ENCODE assay signal across 8 cellular contexts in genomic region chr2:235639387-235639786, GRCh38.
DNase-seq lines count a peak whose midpoint lies in the region; ATAC-seq and TF ChIP-seq lines count a peak whose summit lies in the region.

No MANE protein-coding gene starts in this region.

- 18 to 33% methylated on average over 4 to 6 of the region's 10 CpGs for WGBS in gastroesophageal sphincter (ENCODE audit: low coverage in 1 of 2), 2 donors

- intact Hi-C loops in posterior cingulate gyrus (cut with DNase I): loop anchor here (2.0 kb wide), 1 partner anchor 25 kb away; no protein-coding TSS in a partner anchor

- TF ChIP-seq EP300 in gastroesophageal sphincter (IDR thresholded peaks at IDR 0.05): no peak

- peak overlapping the region; percentile 91 to 96 (median 93) for H3K27ac ChIP-seq in gastroesophageal sphincter

- TF ChIP-seq POLR2A in gastroesophageal sphincter (IDR thresholded peaks at IDR 0.05) (peak; percentile 53 to 64), GM18505 (IDR thresholded peaks at IDR 0.05; ENCODE audit: borderline replicate concordance, extremely low read depth, insufficient read depth, insufficient read length) (no peak)

- no peak for TF ChIP-seq CTCF in gastroesophageal sphincter (IDR thresholded peaks at IDR 0.05)

- no peaks in the 10 kb centered on the region for H3K9me3 ChIP-seq in gastroesophageal sphincter

- no peaks in the 10 kb centered on the region for H3K27me3 ChIP-seq in gastroesophageal sphincter

- ATAC-seq in gastroesophageal sphincter (peak; percentile 95), GM18505 (IDR thresholded peaks at IDR 0.05; ENCODE audit: unreplicated experiment) (no peak), HG03457 (IDR thresholded peaks at IDR 0.05; ENCODE audit: unreplicated experiment) (no peak), HG02852 (IDR thresholded peaks at IDR 0.05; ENCODE audit: unreplicated experiment) (no peak)

- DNase-seq in Caki2 (ENCODE audit: low read depth) (peak; percentile 29), SW480 (ENCODE audit: low spot score) (peak; percentile 4), posterior cingulate gyrus (peak; percentile 71 to 97 (median 86))
- no peak for DNase-seq in stimulated activated CD4-positive, alpha-beta T cell treated with anti-CD3 and anti-CD28 coated beads, Interleukin-2, amount 100 ng/mL, for 48 hours

- peak overlapping the region in 1 of 2 donors; percentile 14 for H3K4me3 ChIP-seq in gastroesophageal sphincter

- H3K4me1 ChIP-seq in gastroesophageal sphincter: peaks cover 26 to 91% (median 35%) of the 10 kb centered on the region in 3 donors

- H3K36me3 ChIP-seq in gastroesophageal sphincter: no peaks in the 10 kb centered on the region

- in situ Hi-C loops in Caki2 (cut with HindIII; ENCODE audit: low pct_unique_long_range_greater_than_20kb, low sequenced_read_pairs): no loop called here

Comparison
In these comparisons a context has a peak if more than half of its experiments do, and no peak if none do; other contexts are left out.
1. DNase-seq: peak in Caki2 (single experiment), SW480 (single experiment) and posterior cingulate gyrus (10 of 10); none in stimulated activated CD4-positive, alpha-beta T cell treated with anti-CD3 and anti-CD28 coated beads, Interleukin-2, amount 100 ng/mL, for 48 hours (0 of 2).